Comparison of ENCODE assay signal across 12 cellular contexts in the genomic region with DNA sequence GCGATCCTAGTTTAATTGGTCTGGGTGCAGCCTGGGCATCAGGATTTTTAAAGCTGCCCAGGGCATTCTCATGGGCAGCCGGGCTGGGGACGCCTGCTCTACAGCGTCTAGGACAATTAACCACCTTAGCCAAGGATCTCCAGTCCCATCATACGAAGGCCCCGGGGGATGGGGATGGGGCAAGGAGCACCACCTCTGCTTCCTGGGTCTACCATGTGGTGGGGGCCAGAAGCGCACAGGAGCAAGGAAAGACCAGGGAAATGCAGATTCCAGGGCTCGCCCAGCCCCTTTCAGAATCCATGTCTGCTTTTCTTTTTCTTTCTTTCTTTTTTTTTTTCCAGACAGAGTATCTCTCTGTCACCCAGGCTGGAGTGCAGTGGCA. TPM values are rescaled to one million over a fixed set of nuclear protein-coding genes. Genes with fewer than 3 reads are reported as not detected.
A peak's percentile ranks its signal among the peaks of the same experiment; 100 is the strongest.
DNase-seq lines count a peak whose midpoint lies in the region; ATAC-seq and TF ChIP-seq lines count a peak whose summit lies in the region.
"Had no signal": no experiment of that assay in that cellular context is flagged by ENCODE, and none has a peak within 500 bp of the region (broad histone marks: within the 10 kb centered on the region; RNA-seq: fewer than 3 reads in every experiment).

No MANE protein-coding gene starts in this region.

- intact Hi-C loops in left ventricle myocardium inferior (cut with micrococcal nuclease), result no loop called here
- intact Hi-C loops in thyroid gland (cut with DNase I), result loop anchor here (2.0 to 5.0 kb wide), 3 partner anchors 26 to 96 kb away; partner anchors contain the start of gene GAA

- TF ChIP-seq CTCF in cardiac muscle cell (IDR thresholded peaks at IDR 0.05; ENCODE audit: low read depth, low read length) (no peak), left ventricle myocardium inferior (IDR thresholded peaks at IDR 0.05; ENCODE audit: borderline replicate concordance) (no peak), VCaP (conservative IDR thresholded peaks at IDR 0.05) (no peak), thyroid gland (IDR thresholded peaks at IDR 0.05) (no peak)

- ATAC-seq in HG03342 (IDR thresholded peaks at IDR 0.05; ENCODE audit: unreplicated experiment) (no peak), GM18907 (IDR thresholded peaks at IDR 0.05; ENCODE audit: unreplicated experiment) (no peak)

- no peaks in the 10 kb centered on the region for H3K9me3 ChIP-seq in cardiac muscle cell (ENCODE audit: low read depth)
- H3K9me3 ChIP-seq in left ventricle myocardium inferior (replicated peaks), result no peaks in the 10 kb centered on the region
- no peaks in the 10 kb centered on the region for H3K9me3 ChIP-seq in iPS DF 6.9 (ENCODE audit: control insufficient read depth, insufficient read depth, low read length)
- no peaks in the 10 kb centered on the region for H3K9me3 ChIP-seq in thyroid gland

- TF ChIP-seq POLR2A in thyroid gland (IDR thresholded peaks at IDR 0.05), result no peak

- H3K4me3 ChIP-seq in cardiac muscle cell (peak overlapping the region; percentile 12), left ventricle myocardium inferior (no peak overlapping the region), iPS DF 6.9 (ENCODE audit: low read length) (peak overlapping the region; percentile 29; the same call in 1 of the 2 replicates), thyroid gland (replicated peaks in 1 of 3) (peak overlapping the region in 1 of 3 donors; percentile 6)
- H3K4me3 ChIP-seq: coronary artery had no signal

- no peaks in the 10 kb centered on the region for H3K4me1 ChIP-seq in cardiac muscle cell (ENCODE audit: low read depth)
- peaks cover 24% of the 10 kb centered on the region for H3K4me1 ChIP-seq in left ventricle myocardium inferior
- H3K4me1 ChIP-seq in iPS DF 6.9 (ENCODE audit: control insufficient read depth, insufficient read depth, low read length), result no peaks in the 10 kb centered on the region
- peaks cover 8 to 25% of the 10 kb centered on the region in 2 donors for H3K4me1 ChIP-seq in thyroid gland

- H3K36me3 ChIP-seq in cardiac muscle cell (no peaks in the 10 kb centered on the region), left ventricle myocardium inferior (peaks cover 10% of the 10 kb centered on the region), iPS DF 6.9 (ENCODE audit: control insufficient read depth, insufficient read depth, low read length) (peaks cover 12% of the 10 kb centered on the region; the same call in 1 of the 2 replicates), thyroid gland (no peaks in the 10 kb centered on the region)

- H3K27me3 ChIP-seq in cardiac muscle cell (no peaks in the 10 kb centered on the region), left ventricle myocardium inferior (ENCODE audit: low read depth) (no peaks in the 10 kb centered on the region), iPS DF 6.9 (ENCODE audit: control insufficient read depth, insufficient read depth, low read length) (no peaks in the 10 kb centered on the region), thyroid gland (no peaks in the 10 kb centered on the region)

- H3K27ac ChIP-seq in cardiac muscle cell, result no peak overlapping the region
- H3K27ac ChIP-seq in left ventricle myocardium inferior (replicated peaks), result no peak overlapping the region
- H3K27ac ChIP-seq in VCaP, result peak overlapping the region; percentile 74; the same call in 1 of the 2 replicates
- no peak overlapping the region for H3K27ac ChIP-seq in iPS DF 6.9 (ENCODE audit: low read length)
- H3K27ac ChIP-seq in thyroid gland, result peak overlapping the region in 1 of 3 donors; percentile 6
- H3K27ac ChIP-seq: coronary artery, parathyroid adenoma had no signal

- WGBS in iPS DF 6.9 (ENCODE audit: insufficient coverage, insufficient read length), result no CpG with 5 or more reads among the region's 8 CpGs
- WGBS in thyroid gland, 2 donors, result 36 to 53% methylated on average over 8 of the region's 8 CpGs

- DNase-seq in cardiac muscle cell (ENCODE audit: low read depth in 1 of 2, low spot score in 1 of 2) (no peak), left ventricle myocardium inferior (no peak), iPS DF 6.9 (ENCODE audit: low read depth, low spot score) (no peak), thyroid gland (peak; percentile 32 to 34), SIG-M5 (lab: John Stamatoyannopoulos, UW) (no peak)
- DNase-seq: DMS 273 treated with DMSO at 0.1 percent for 48 hours, hippocampal formation had no signal

RNA-seq across cellular contexts. Expression of gene TBC1D16, which starts 29.3 kb away (rescaled TPM):
- total RNA-seq in cardiac muscle cell (30.3 and 37.5 TPM in 2 replicates), left ventricle myocardium inferior (15.9 TPM), thyroid gland (10 to 100 TPM; 25.4 to 32.2 (median 29.8) TPM)
- polyA plus RNA-seq in cardiac muscle cell, result 13.0 and 22.1 TPM in 2 replicates

RNA-seq across cellular contexts. Expression of gene CCDC40, which starts 30.1 kb away (rescaled TPM):
- total RNA-seq in cardiac muscle cell (8.0 and 11.3 TPM in 2 replicates), left ventricle myocardium inferior (7.7 TPM), thyroid gland (10 to 100 TPM in 2 of 4 donors, 1 to 10 TPM in 2; 6.7 to 17.3 (median 9.4) TPM)
- 12.2 and 16.0 TPM in 2 replicates for polyA plus RNA-seq in cardiac muscle cell

Comparison
In these comparisons a context has a peak if more than half of its experiments do, and no peak if none do; other contexts are left out.
1. DNase-seq: peak in thyroid gland (2 of 2); none in cardiac muscle cell (0 of 2), left ventricle myocardium inferior (single experiment), iPS DF 6.9 (single experiment) and SIG-M5 (single experiment).